In genomic region chr2:234991793-234992192, GRCh38 we compare ENCODE assay signal across 1 cellular context.
TF ChIP-seq lines count a peak whose summit lies in the region.

No MANE protein-coding gene starts in this region.

TF ChIP-seq in HepG2, 621 proteins besides CTCF, POLR2A, EP300 and RAD21:
- TF ChIP-seq STAT6 (CRISPR knock-in tag; IDR thresholded peaks at IDR 0.05; ENCODE audit: borderline replicate concordance) (no peak), SMAD9 (CRISPR knock-in tag; IDR thresholded peaks at IDR 0.05) (no peak)
- TF ChIP-seq, protein P1, sequence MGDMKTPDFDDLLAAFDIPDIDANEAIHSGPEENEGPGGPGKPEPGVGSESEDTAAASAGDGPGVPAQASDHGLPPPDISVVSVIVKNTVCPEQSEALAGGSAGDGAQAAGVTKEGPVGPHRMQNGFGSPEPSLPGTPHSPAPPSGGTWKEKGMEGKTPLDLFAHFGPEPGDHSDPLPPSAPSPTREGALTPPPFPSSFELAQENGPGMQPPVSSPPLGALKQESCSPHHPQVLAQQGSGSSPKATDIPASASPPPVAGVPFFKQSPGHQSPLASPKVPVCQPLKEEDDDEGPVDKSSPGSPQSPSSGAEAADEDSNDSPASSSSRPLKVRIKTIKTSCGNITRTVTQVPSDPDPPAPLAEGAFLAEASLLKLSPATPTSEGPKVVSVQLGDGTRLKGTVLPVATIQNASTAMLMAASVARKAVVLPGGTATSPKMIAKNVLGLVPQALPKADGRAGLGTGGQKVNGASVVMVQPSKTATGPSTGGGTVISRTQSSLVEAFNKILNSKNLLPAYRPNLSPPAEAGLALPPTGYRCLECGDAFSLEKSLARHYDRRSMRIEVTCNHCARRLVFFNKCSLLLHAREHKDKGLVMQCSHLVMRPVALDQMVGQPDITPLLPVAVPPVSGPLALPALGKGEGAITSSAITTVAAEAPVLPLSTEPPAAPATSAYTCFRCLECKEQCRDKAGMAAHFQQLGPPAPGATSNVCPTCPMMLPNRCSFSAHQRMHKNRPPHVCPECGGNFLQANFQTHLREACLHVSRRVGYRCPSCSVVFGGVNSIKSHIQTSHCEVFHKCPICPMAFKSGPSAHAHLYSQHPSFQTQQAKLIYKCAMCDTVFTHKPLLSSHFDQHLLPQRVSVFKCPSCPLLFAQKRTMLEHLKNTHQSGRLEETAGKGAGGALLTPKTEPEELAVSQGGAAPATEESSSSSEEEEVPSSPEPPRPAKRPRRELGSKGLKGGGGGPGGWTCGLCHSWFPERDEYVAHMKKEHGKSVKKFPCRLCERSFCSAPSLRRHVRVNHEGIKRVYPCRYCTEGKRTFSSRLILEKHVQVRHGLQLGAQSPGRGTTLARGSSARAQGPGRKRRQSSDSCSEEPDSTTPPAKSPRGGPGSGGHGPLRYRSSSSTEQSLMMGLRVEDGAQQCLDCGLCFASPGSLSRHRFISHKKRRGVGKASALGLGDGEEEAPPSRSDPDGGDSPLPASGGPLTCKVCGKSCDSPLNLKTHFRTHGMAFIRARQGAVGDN (CRISPR knock-in tag; IDR thresholded peaks at IDR 0.05), result 0 out of 2 replicates have a peak, but pooled peaks have one; percentile 3
